ENCODE assay signal across 20 cellular contexts in genomic region chrX:110248582-110248981, GRCh38.
"Had no signal": no experiment of that assay in that cellular context is flagged by ENCODE, and none has a peak within 500 bp of the region (broad histone marks: within the 10 kb centered on the region; RNA-seq: fewer than 3 reads in every experiment).

No MANE protein-coding gene starts in this region.

- H3K4me3 Mint-ChIP-seq: activated naive CD8-positive, alpha-beta T cell; activated T-cell treated with anti-CD3 and anti-CD28 coated beads, Interleukin-2, amount 50 U/mL, for 72 hours; immature natural killer cell; natural killer cell; stimulated activated naive B cell treated with anti-CD40 and anti-IgM and Interleukin-4, amounts not matched to agents 10 μg/mL and 1 μg/mL and 100 μg/mL, for 72 hours had no signal

- H3K36me3 Mint-ChIP-seq: natural killer cell had no signal

- DNase-seq: activated CD4-positive, alpha-beta T cell treated with anti-CD3 and anti-CD28 coated beads, Interleukin-2, amount 50 U/mL, for 4 hours; activated effector memory CD4-positive, alpha-beta T cell treated with anti-CD3 and anti-CD28 coated beads, Interleukin-2, amount 50 U/mL, for 16 hours; activated T-cell treated with anti-CD3 and anti-CD28 coated beads, Interleukin-2, amount 50 U/mL, for 72 hours; amniotic stem cell; caudate nucleus; colonic mucosa; heart right ventricle; immature natural killer cell; left ventricle myocardium superior; mesenchymal stem cell; natural killer cell; pancreas; stimulated activated naive B cell treated with anti-CD40 and anti-IgM and Interleukin-4, amounts not matched to agents 10 μg/mL and 1 μg/mL and 100 μg/mL, for 72 hours; T-helper 2 cell; upper lobe of right lung had no signal

- H3K27me3 ChIP-seq: colonic mucosa, esophagus muscularis mucosa, neutrophil, upper lobe of right lung had no signal

- H3K27ac Mint-ChIP-seq: activated naive CD8-positive, alpha-beta T cell; activated T-cell treated with anti-CD3 and anti-CD28 coated beads, Interleukin-2, amount 50 U/mL, for 72 hours; immature natural killer cell; stimulated activated naive B cell treated with anti-CD40 and anti-IgM and Interleukin-4, amounts not matched to agents 10 μg/mL and 1 μg/mL and 100 μg/mL, for 72 hours had no signal

- H3K4me3 ChIP-seq: colonic mucosa, esophagus muscularis mucosa, heart right ventricle, pancreas, thoracic aorta, upper lobe of right lung had no signal

- ATAC-seq: activated T-cell treated with anti-CD3 and anti-CD28 coated beads, Interleukin-2, amount 50 U/mL, for 72 hours; heart right ventricle; left ventricle myocardium superior; natural killer cell; pancreas; sciatic nerve; stimulated activated naive B cell treated with anti-CD40 and anti-IgM and Interleukin-4, amounts not matched to agents 10 μg/mL and 1 μg/mL and 100 μg/mL, for 72 hours; upper lobe of right lung had no signal

- H3K9me3 Mint-ChIP-seq: activated T-cell treated with anti-CD3 and anti-CD28 coated beads, Interleukin-2, amount 50 U/mL, for 72 hours; natural killer cell; stimulated activated naive B cell treated with anti-CD40 and anti-IgM and Interleukin-4, amounts not matched to agents 10 μg/mL and 1 μg/mL and 100 μg/mL, for 72 hours had no signal

- H3K36me3 ChIP-seq: colonic mucosa, esophagus muscularis mucosa, heart right ventricle, neutrophil, pancreas, thoracic aorta, upper lobe of right lung had no signal

- H3K27me3 Mint-ChIP-seq: activated naive CD8-positive, alpha-beta T cell; stimulated activated naive B cell treated with anti-CD40 and anti-IgM and Interleukin-4, amounts not matched to agents 10 μg/mL and 1 μg/mL and 100 μg/mL, for 72 hours had no signal
